8 cellular contexts compared by ENCODE assay signal in the genomic region with DNA sequence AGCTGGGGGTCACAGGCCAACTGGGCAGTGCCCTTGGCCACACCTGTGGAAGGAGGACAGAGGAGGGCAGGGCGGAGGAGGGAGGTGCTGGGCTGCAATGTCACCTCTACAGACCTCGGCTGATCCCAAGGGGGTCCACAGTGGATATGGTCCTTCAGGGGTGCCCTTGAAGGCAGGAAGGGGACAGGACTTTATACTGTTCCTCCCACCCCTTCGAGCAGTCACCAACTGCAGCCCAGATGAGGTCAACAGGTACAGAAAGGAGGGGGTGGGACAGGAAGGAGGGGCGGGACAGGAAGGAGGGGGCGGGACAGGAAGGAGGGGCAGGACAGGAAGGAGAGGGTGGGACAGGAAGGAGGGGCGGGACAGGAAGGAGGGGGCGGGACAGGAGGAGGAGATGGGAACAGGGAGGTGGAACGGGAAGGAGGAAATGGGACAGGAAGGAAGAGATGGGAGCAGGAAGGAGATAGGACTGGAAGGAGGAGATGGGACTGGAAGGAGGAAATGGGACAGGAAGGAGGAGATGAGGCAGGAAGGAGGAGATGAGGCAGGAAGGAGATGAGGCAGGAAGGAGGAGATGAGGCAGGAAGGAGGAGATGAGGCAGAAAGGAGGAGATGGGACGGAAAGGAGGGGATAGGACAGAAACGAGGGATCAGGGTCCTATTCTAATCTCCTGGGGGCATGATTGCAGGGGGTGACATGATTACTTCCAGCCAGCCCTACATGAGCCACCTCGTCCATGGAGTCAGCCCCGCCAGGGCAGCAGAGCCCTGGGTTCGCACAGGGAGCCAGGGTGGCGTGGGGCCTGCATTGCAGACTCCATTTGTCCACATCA. TPM values are rescaled to one million over a fixed set of nuclear protein-coding genes. Genes with fewer than 3 reads are reported as not detected.
DNase-seq lines count a peak whose midpoint lies in the region; ATAC-seq and TF ChIP-seq lines count a peak whose summit lies in the region.

No MANE protein-coding gene starts in this region.

- no peak for TF ChIP-seq CTCF in SK-N-SH (IDR thresholded peaks at IDR 0.05)
- no peak for TF ChIP-seq CTCF in neutrophil (IDR thresholded peaks at IDR 0.05)

- H3K9me2 ChIP-seq in SK-N-SH: no peaks in the 10 kb centered on the region

- peak overlapping the region; percentile 87 for H3K27ac Mint-ChIP-seq in activated naive CD8-positive, alpha-beta T cell

- peak overlapping the region; percentile 67 for H3K4me3 Mint-ChIP-seq in activated naive CD8-positive, alpha-beta T cell

- H3K9me3 ChIP-seq in SK-N-SH (no peaks in the 10 kb centered on the region), neutrophil (no peaks in the 10 kb centered on the region)

- no peak overlapping the region for H3K4me2 ChIP-seq in SK-N-SH

- H3K27ac ChIP-seq in SK-N-SH (ENCODE audit: low read depth in 2 of 2, low read length in 1 of 2): no peak overlapping the region
- H3K27ac ChIP-seq in neutrophil: peak overlapping the region; percentile 83

- H3K36me3 Mint-ChIP-seq in activated naive CD8-positive, alpha-beta T cell: no peaks in the 10 kb centered on the region

- H3K4me3 ChIP-seq in H7 (ENCODE audit: insufficient read depth, low read depth, low read length): no peak overlapping the region
- H3K4me3 ChIP-seq in SK-N-SH (ENCODE audit: low read depth in 2 of 2, low read length in 1 of 2): no peak overlapping the region
- peak overlapping the region; percentile 37 to 49 for H3K4me3 ChIP-seq in neutrophil (ENCODE audit: low read depth in 1 of 2, low read length in 1 of 2)

- H3K27me3 ChIP-seq in H7 (ENCODE audit: control insufficient read depth, insufficient read depth, low read length) (no peaks in the 10 kb centered on the region), SK-N-SH (ENCODE audit: insufficient read depth) (no peaks in the 10 kb centered on the region), neutrophil (no peaks in the 10 kb centered on the region)

- H3K27me3 Mint-ChIP-seq in activated naive CD8-positive, alpha-beta T cell: no peaks in the 10 kb centered on the region

- peaks cover 48% of the 10 kb centered on the region for H3K4me1 Mint-ChIP-seq in activated naive CD8-positive, alpha-beta T cell (ENCODE audit: low read depth)

- 69% methylated on average over 10 of the region's 14 CpGs for WGBS in SK-N-SH (ENCODE audit: low lambda C conversion rate)

- no peak for TF ChIP-seq EP300 in SK-N-SH (IDR thresholded peaks at IDR 0.05; ENCODE audit: borderline replicate concordance in 1 of 2, low read depth in 1 of 2, low read length in 1 of 2)

- POLR2A ChIA-PET in SK-N-SH (lab: Yijun Ruan, JAX): no interaction called here

- no peaks in the 10 kb centered on the region for H3K9me3 Mint-ChIP-seq in activated naive CD8-positive, alpha-beta T cell (ENCODE audit: low read depth)

- H3K4me1 ChIP-seq in SK-N-SH (ENCODE audit: control insufficient read depth in 1 of 2, insufficient read depth in 2 of 2, low read depth in 1 of 2, low read length in 1 of 2) (peaks cover 0 to 4% of the 10 kb centered on the region in 2 experiments; a peak in 1 of 4 replicates), neutrophil (ENCODE audit: control insufficient read depth in 1 of 2, insufficient read depth in 1 of 2, low read depth in 1 of 2, low read length in 1 of 2) (peaks cover 41 to 51% of the 10 kb centered on the region in 2 experiments)

- no peaks in the 10 kb centered on the region for H4K20me1 ChIP-seq in SK-N-SH (ENCODE audit: insufficient read depth)

- no peaks in the 10 kb centered on the region for H3K36me3 ChIP-seq in H7 (replicated peaks; ENCODE audit: control insufficient read depth, insufficient read depth, low read length)
- H3K36me3 ChIP-seq in SK-N-SH (replicated peaks in 1 of 2; ENCODE audit: control insufficient read depth in 1 of 2, insufficient read depth in 2 of 2, low read length in 1 of 2): no peaks in the 10 kb centered on the region
- no peaks in the 10 kb centered on the region for H3K36me3 ChIP-seq in neutrophil

- no peak for TF ChIP-seq RAD21 in SK-N-SH (IDR thresholded peaks at IDR 0.05; ENCODE audit: low read length)

- H3K9ac ChIP-seq in SK-N-SH: no peak overlapping the region

- H3K79me2 ChIP-seq in SK-N-SH (ENCODE audit: insufficient read depth): no peaks in the 10 kb centered on the region

- H3F3A ChIP-seq in SK-N-SH (replicated peaks; ENCODE audit: insufficient read depth): no peaks in the 10 kb centered on the region

- no peak for ATAC-seq in HG02885 (IDR thresholded peaks at IDR 0.05; ENCODE audit: poor library complexity, unreplicated experiment)
- no peak for ATAC-seq in HG03342 (IDR thresholded peaks at IDR 0.05; ENCODE audit: unreplicated experiment)

- CTCF ChIA-PET in SK-N-SH (lab: Yijun Ruan, JAX): interaction anchor here (0.6 to 1.7 kb wide), 2 partner anchors 14 to 68 kb away, joined by 3 to 6 read pairs; a partner anchor contains a TSS

- DNase-seq in ACHN (peak; percentile 11), H7 (peak; percentile 86), SK-N-SH (peak; percentile 78), anterior cingulate cortex (lab: John Stamatoyannopoulos, UW) (no peak)

- no peak overlapping the region for H2AFZ ChIP-seq in SK-N-SH (ENCODE audit: low read depth)

- in situ Hi-C loops in ACHN (cut with HindIII; ENCODE audit: low pct_ligation_motif_present, low pct_unique_long_range_greater_than_20kb, low sequenced_read_pairs): no loop called here

TF ChIP-seq in SK-N-SH, 30 proteins besides CTCF, POLR2A, EP300 and RAD21:
- 0 out of 2 replicates have a peak, but pooled peaks have one; percentile 31 for TF ChIP-seq GABPA (IDR thresholded peaks at IDR 0.05; ENCODE audit: low read depth)
- no peak for TF ChIP-seq POLR2AphosphoS5 (IDR thresholded peaks at IDR 0.05; ENCODE audit: low read depth, low read length)

RNA-seq across cellular contexts. Expression of a gene that starts 19.4 kb away (rescaled TPM):
- total RNA-seq in H7 (2014; rRNA removed; shearing (Covaris generic)): 28.3 and 28.5 TPM in 2 replicates
- 20.0 and 22.0 TPM in 2 replicates for polyA plus RNA-seq in SK-N-SH (2012; rRNA removed)
- 18.2 and 20.7 TPM in 2 replicates for polyA plus RNA-seq in SK-N-SH (2012; cell fraction: cytosol; rRNA removed)
- 22.9 and 26.5 TPM in 2 replicates for polyA plus RNA-seq in SK-N-SH (2012; cell fraction: nucleus; rRNA removed)

RNA-seq across cellular contexts. Expression of a gene that starts 27.7 kb away (rescaled TPM):
- 50.1 and 57.1 TPM in 2 replicates for total RNA-seq in H7 (2014; rRNA removed; shearing (Covaris generic))
- 52.9 and 60.8 TPM in 2 replicates for polyA plus RNA-seq in SK-N-SH (2012; rRNA removed)
- 25.9 and 35.3 TPM in 2 replicates for polyA plus RNA-seq in SK-N-SH (2012; cell fraction: cytosol; rRNA removed)
- polyA plus RNA-seq in SK-N-SH (2012; cell fraction: nucleus; rRNA removed): 96.1 and 137 TPM in 2 replicates

RNA-seq across cellular contexts. Expression of a gene that starts 39.9 kb away (rescaled TPM):
- 131 and 139 TPM in 2 replicates for total RNA-seq in H7 (2014; rRNA removed; shearing (Covaris generic))
- 1.3 and 2.5 TPM in 2 replicates for polyA plus RNA-seq in SK-N-SH (2012; rRNA removed)
- polyA plus RNA-seq in SK-N-SH (2012; cell fraction: cytosol; rRNA removed): 1.2 and 1.7 TPM in 2 replicates
- polyA plus RNA-seq in SK-N-SH (2012; cell fraction: nucleus; rRNA removed): 6.2 and 7.8 TPM in 2 replicates

Comparison
In these comparisons a context has a peak if more than half of its experiments do, and no peak if none do; other contexts are left out.
1. DNase-seq: peak in ACHN (single experiment), H7 (single experiment) and SK-N-SH (single experiment); none in anterior cingulate cortex (0 of 58).
2. H3K4me3 ChIP-seq: peak in neutrophil (2 of 2); none in H7 (single experiment) and SK-N-SH (0 of 2).